ENCODE assay signal across 10 cellular contexts in the genomic region with DNA sequence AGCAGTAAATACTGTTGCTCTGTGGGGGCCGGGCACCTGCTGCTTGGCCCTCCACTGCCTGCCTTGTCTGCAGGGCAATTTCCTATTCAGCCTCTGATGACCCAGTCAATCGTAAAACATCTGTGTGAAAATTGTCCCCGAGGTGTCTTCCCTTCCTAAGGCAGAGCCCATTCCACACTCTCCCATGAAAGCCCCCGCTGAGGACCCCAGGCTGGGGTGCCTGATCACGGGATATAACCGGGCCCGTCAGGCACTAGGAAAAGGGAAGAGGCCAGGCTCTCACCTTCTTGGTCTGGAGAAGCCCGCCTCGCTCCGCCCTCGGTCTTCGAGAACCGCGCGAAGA. TPM values are rescaled to one million over a fixed set of nuclear protein-coding genes. Genes with fewer than 3 reads are reported as not detected.
DNase-seq lines count a peak whose midpoint lies in the region; TF ChIP-seq lines count a peak whose summit lies in the region.
"Had no signal": no experiment of that assay in that cellular context is flagged by ENCODE, and none has a peak within 500 bp of the region (broad histone marks: within the 10 kb centered on the region; RNA-seq: fewer than 3 reads in every experiment).

No MANE protein-coding gene starts in this region.

- H2AFZ ChIP-seq in smooth muscle cell (ENCODE audit: low read depth), result peak overlapping the region; percentile 80

- no peaks in the 10 kb centered on the region for H3K36me3 Mint-ChIP-seq in activated CD4-positive, alpha-beta T cell treated with anti-CD3 and anti-CD28 coated beads, Interleukin-2, amount 10 ng/mL, durations not matched to agents 24 days and 14 days (ENCODE audit: low read depth)

- H3K79me2 ChIP-seq in smooth muscle cell (ENCODE audit: low read depth), result no peaks in the 10 kb centered on the region

- H3K9me3 ChIP-seq in WERI-Rb-1 (ENCODE audit: severe bottlenecking) (no peaks in the 10 kb centered on the region), iPS DF 6.9 (ENCODE audit: control insufficient read depth, insufficient read depth, low read length) (no peaks in the 10 kb centered on the region), smooth muscle cell (replicated peaks; ENCODE audit: low read depth) (no peaks in the 10 kb centered on the region)

- no peak for TF ChIP-seq CTCF in WERI-Rb-1 (IDR thresholded peaks at IDR 0.05; ENCODE audit: low read depth, low read length)
- no peak for TF ChIP-seq CTCF in smooth muscle cell (IDR thresholded peaks at IDR 0.05; ENCODE audit: borderline replicate concordance, insufficient read depth, poor library complexity, severe bottlenecking)
- no peak for TF ChIP-seq CTCF in GM20000 (IDR thresholded peaks at IDR 0.05; ENCODE audit: extremely low read depth, missing control alignments)

- H3K27me3 ChIP-seq in WERI-Rb-1 (ENCODE audit: insufficient read depth, low read depth, severe bottlenecking), result no peaks in the 10 kb centered on the region
- H3K27me3 ChIP-seq in iPS DF 6.9 (ENCODE audit: control insufficient read depth, insufficient read depth, low read length), result no peaks in the 10 kb centered on the region; the same call in 1 of the 2 replicates
- H3K27me3 ChIP-seq in smooth muscle cell (ENCODE audit: low read depth), result peaks cover 19% of the 10 kb centered on the region

- no peaks in the 10 kb centered on the region for H4K20me1 ChIP-seq in smooth muscle cell (ENCODE audit: low read depth)

- peak overlapping the region; percentile 55 for H3K4me3 Mint-ChIP-seq in activated CD4-positive, alpha-beta T cell treated with anti-CD3 and anti-CD28 coated beads, Interleukin-2, amount 10 ng/mL, durations not matched to agents 24 days and 14 days

- H3K9ac ChIP-seq in smooth muscle cell (ENCODE audit: low read depth), result no peak overlapping the region

- no peaks in the 10 kb centered on the region for H3K4me1 Mint-ChIP-seq in activated CD4-positive, alpha-beta T cell treated with anti-CD3 and anti-CD28 coated beads, Interleukin-2, amount 10 ng/mL, durations not matched to agents 24 days and 14 days

- no CpG with 5 or more reads among the region's 15 CpGs for whole genome bisulfite sequencing in iPS DF 6.9 (ENCODE audit: insufficient coverage, insufficient read length)
- 17% methylated on average over 15 of the region's 15 CpGs for WGBS in smooth muscle cell (ENCODE audit: low lambda C conversion rate)

- no peak for DNase-seq in activated CD4-positive, alpha-beta T cell treated with anti-CD3 and anti-CD28 coated beads, Interleukin-2, amount 10 ng/mL, durations not matched to agents 24 days and 14 days
- no peak for DNase-seq in activated CD4-positive, alpha-beta T cell treated with anti-CD3 and anti-CD28 coated beads for 4 hours
- DNase-seq in WERI-Rb-1 (no peak), iPS DF 6.9 (ENCODE audit: low read depth, low spot score) (no peak), smooth muscle cell (lab: John Stamatoyannopoulos, UW; ENCODE audit: unreplicated experiment) (no peak), NCI-H345 (lab: John Stamatoyannopoulos, UW) (no peak), GM20000 (ENCODE audit: low spot score) (no peak)
- DNase-seq in stimulated activated CD4-positive, alpha-beta T cell treated with anti-CD3 and anti-CD28 coated beads, Interleukin-12 subunit alpha, Interleukin-12 subunit beta, amount 100 ng/mL, for 4 hours, result no peak

- H3F3A ChIP-seq in smooth muscle cell (ENCODE audit: low read depth), result no peaks in the 10 kb centered on the region

- H3K4me2 ChIP-seq in smooth muscle cell, result peak overlapping the region; percentile 95

- peak overlapping the region; percentile 81 for H3K27ac ChIP-seq in WERI-Rb-1
- H3K27ac ChIP-seq in iPS DF 6.9 (ENCODE audit: low read length), result no peak overlapping the region
- H3K27ac ChIP-seq in smooth muscle cell (ENCODE audit: low read depth), result no peak overlapping the region
- H3K27ac ChIP-seq: RWPE1 had no signal

- peaks cover 4% of the 10 kb centered on the region; the same call in 1 of the 2 replicates for H3K4me1 ChIP-seq in iPS DF 6.9 (ENCODE audit: control insufficient read depth, insufficient read depth, low read length)
- no peaks in the 10 kb centered on the region for H3K4me1 ChIP-seq in smooth muscle cell (ENCODE audit: low read depth)

- no peaks in the 10 kb centered on the region for H3K9me3 Mint-ChIP-seq in activated CD4-positive, alpha-beta T cell treated with anti-CD3 and anti-CD28 coated beads, Interleukin-2, amount 10 ng/mL, durations not matched to agents 24 days and 14 days

- no peak overlapping the region for H3K27ac Mint-ChIP-seq in activated CD4-positive, alpha-beta T cell treated with anti-CD3 and anti-CD28 coated beads, Interleukin-2, amount 10 ng/mL, durations not matched to agents 24 days and 14 days

- no peaks in the 10 kb centered on the region for H3K27me3 Mint-ChIP-seq in activated CD4-positive, alpha-beta T cell treated with anti-CD3 and anti-CD28 coated beads, Interleukin-2, amount 10 ng/mL, durations not matched to agents 24 days and 14 days

- H3K36me3 ChIP-seq in WERI-Rb-1, result no peaks in the 10 kb centered on the region
- no peaks in the 10 kb centered on the region; the same call in 1 of the 2 replicates for H3K36me3 ChIP-seq in iPS DF 6.9 (ENCODE audit: control insufficient read depth, insufficient read depth, low read length)
- H3K36me3 ChIP-seq in smooth muscle cell (ENCODE audit: low read depth), result no peaks in the 10 kb centered on the region

- intact Hi-C loops in activated CD4-positive, alpha-beta T cell treated with anti-CD3 and anti-CD28 coated beads, Interleukin-2, amount 10 ng/mL, durations not matched to agents 24 days and 14 days (cut with micrococcal nuclease), result no loop called here

- H3K4me3 ChIP-seq in WERI-Rb-1 (ENCODE audit: low read depth, low read length), result peak overlapping the region; percentile 43
- H3K4me3 ChIP-seq in iPS DF 6.9 (ENCODE audit: low read length), result peak overlapping the region; percentile 46; the same call in 1 of the 2 replicates
- peak overlapping the region; percentile 57 for H3K4me3 ChIP-seq in smooth muscle cell

RNA-seq across cellular contexts. Expression of gene SCGB3A1, which starts 27.2 kb away (rescaled TPM):
- not detected in 2 replicates for total RNA-seq in activated CD4-positive, alpha-beta T cell treated with anti-CD3 and anti-CD28 coated beads, Interleukin-2, amount 10 ng/mL, durations not matched to agents 24 days and 14 days
- total RNA-seq in smooth muscle cell, result not detected in 2 replicates
- polyA plus RNA-seq in smooth muscle cell, result 0.38 TPM in 1 of 2 replicates, not detected in the other
- total RNA-seq: HT1080 had no signal

RNA-seq across cellular contexts. Expression of gene FLT4, which starts 30.9 kb away (rescaled TPM):
- 1.7 and 2.0 TPM in 2 replicates for total RNA-seq in activated CD4-positive, alpha-beta T cell treated with anti-CD3 and anti-CD28 coated beads, Interleukin-2, amount 10 ng/mL, durations not matched to agents 24 days and 14 days
- total RNA-seq in smooth muscle cell, result not detected in 2 replicates
- polyA plus RNA-seq in smooth muscle cell, result 0.56 TPM in 1 of 2 replicates, not detected in the other
